8 cellular contexts compared by ENCODE assay signal in the genomic region with DNA sequence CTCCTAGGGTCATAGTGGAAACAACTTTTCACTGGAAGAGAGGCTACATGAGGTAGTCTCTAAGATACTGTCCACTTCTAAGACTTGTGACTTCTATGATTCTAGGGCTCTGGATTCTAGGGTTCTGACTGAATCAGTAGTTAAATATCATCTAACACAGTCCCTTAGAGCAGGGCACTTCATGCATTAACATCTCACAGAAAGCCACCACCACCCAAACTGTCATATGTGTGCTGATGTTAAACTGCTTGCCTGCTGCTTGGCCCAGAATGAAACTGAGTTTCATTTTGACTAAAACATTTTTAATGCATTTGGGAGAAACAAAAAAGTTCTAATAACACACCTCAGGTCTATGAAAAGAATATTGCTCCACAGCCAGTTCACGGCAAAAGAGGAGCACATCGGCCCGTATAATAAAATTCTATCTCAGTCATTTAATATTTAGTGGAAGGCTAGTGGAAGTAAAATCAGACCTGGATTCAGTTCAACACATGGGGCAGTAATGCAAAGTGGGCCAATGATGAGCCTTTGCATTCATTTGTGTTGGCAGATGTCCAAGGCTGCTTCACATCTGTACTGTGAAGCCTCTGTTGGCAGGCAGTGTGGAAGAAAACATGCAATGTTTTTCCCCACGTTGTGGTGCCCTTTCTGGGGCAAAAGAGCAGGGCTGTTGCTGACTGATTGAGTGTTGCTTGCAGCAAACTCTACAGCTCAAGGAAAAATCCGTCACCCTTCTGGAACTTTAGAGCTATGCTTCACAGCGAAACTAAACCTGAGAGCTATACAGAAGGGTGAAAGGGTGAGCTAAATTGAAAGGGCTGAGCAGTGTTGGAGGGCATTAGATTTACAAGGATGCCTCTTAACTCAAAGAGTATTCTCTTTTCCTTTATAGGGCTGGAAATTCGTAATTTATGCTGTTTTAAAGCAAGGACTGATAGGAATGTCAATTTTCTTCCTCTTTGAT. TPM values are rescaled to one million over a fixed set of nuclear protein-coding genes. Genes with fewer than 3 reads are reported as not detected.
DNase-seq lines count a peak whose midpoint lies in the region; ATAC-seq and TF ChIP-seq lines count a peak whose summit lies in the region.

No MANE protein-coding gene starts in this region.

- DNase-seq in adrenal gland = peak; percentile 62 to 85 (median 78)
- peak; percentile 4 for DNase-seq in non-pigmented ciliary epithelial cell (ENCODE audit: low read depth)
- DNase-seq in activated CD8-positive, alpha-beta memory T cell treated with anti-CD3 and anti-CD28 coated beads, Interleukin-2, amount 10 ng/mL, durations not matched to agents 7 days and 5 days = no peak
- no peak for DNase-seq in stimulated activated CD4-positive, alpha-beta T cell treated with anti-CD3 and anti-CD28 coated beads, Interleukin-15, amount 100 ng/mL, for 24 hours
- DNase-seq in stimulated activated CD4-positive, alpha-beta T cell treated with anti-CD3 and anti-CD28 coated beads, Interleukin-4, amount 100 ng/mL, for 24 hours = no peak

- ATAC-seq in GM21367 (IDR thresholded peaks at IDR 0.05; ENCODE audit: unreplicated experiment) = peak; percentile 70
- no peak for ATAC-seq in HG02885 (IDR thresholded peaks at IDR 0.05; ENCODE audit: poor library complexity, unreplicated experiment)
- ATAC-seq in activated CD8-positive, alpha-beta memory T cell treated with anti-CD3 and anti-CD28 coated beads, Interleukin-2, amount 10 ng/mL, durations not matched to agents 7 days and 5 days = no peak

- intact Hi-C loops in adrenal gland (cut with DNase I) = no loop called here

- H3K79me2 ChIP-seq in Loucy (ENCODE audit: insufficient read depth, low read length) = no peaks in the 10 kb centered on the region

- H2AFZ ChIP-seq in Loucy (ENCODE audit: low read length) = 0 out of 2 replicates have a peak overlapping the region, but pooled peaks have one; percentile 8

- H3K4me1 Mint-ChIP-seq in activated CD8-positive, alpha-beta memory T cell treated with anti-CD3 and anti-CD28 coated beads, Interleukin-2, amount 10 ng/mL, durations not matched to agents 7 days and 5 days = no peaks in the 10 kb centered on the region

- no peaks in the 10 kb centered on the region for H3K36me3 Mint-ChIP-seq in activated CD8-positive, alpha-beta memory T cell treated with anti-CD3 and anti-CD28 coated beads, Interleukin-2, amount 10 ng/mL, durations not matched to agents 7 days and 5 days

- WGBS in adrenal gland, 4 donors = 19 to 31% (median 28%) methylated on average over 7 of the region's 7 CpGs

- H3K27me3 ChIP-seq in Loucy (ENCODE audit: insufficient read depth, low read length, poor library complexity, severe bottlenecking) (no peaks in the 10 kb centered on the region), adrenal gland (peaks cover 3% of the 10 kb centered on the region)

- no peak overlapping the region for H3K9ac ChIP-seq in Loucy (ENCODE audit: low read depth, low read length, poor library complexity, severe bottlenecking)

- TF ChIP-seq POLR2A in adrenal gland (IDR thresholded peaks at IDR 0.05) = no peak

- H3K4me2 ChIP-seq in Loucy (ENCODE audit: low read depth, low read length, poor library complexity, severe bottlenecking) = no peak overlapping the region

- no peaks in the 10 kb centered on the region for H3K27me3 Mint-ChIP-seq in activated CD8-positive, alpha-beta memory T cell treated with anti-CD3 and anti-CD28 coated beads, Interleukin-2, amount 10 ng/mL, durations not matched to agents 7 days and 5 days

- H3K27ac ChIP-seq in adrenal gland = no peak overlapping the region

- H3K4me3 Mint-ChIP-seq in activated CD8-positive, alpha-beta memory T cell treated with anti-CD3 and anti-CD28 coated beads, Interleukin-2, amount 10 ng/mL, durations not matched to agents 7 days and 5 days = no peak overlapping the region

- H3K9me3 Mint-ChIP-seq in activated CD8-positive, alpha-beta memory T cell treated with anti-CD3 and anti-CD28 coated beads, Interleukin-2, amount 10 ng/mL, durations not matched to agents 7 days and 5 days (ENCODE audit: low read depth) = no peaks in the 10 kb centered on the region

- no peaks in the 10 kb centered on the region for H3K9me3 ChIP-seq in Loucy (ENCODE audit: insufficient read depth, low read depth, low read length)
- no peaks in the 10 kb centered on the region for H3K9me3 ChIP-seq in adrenal gland (replicated peaks in 1 of 3)

- no peak overlapping the region for H3K27ac Mint-ChIP-seq in activated CD8-positive, alpha-beta memory T cell treated with anti-CD3 and anti-CD28 coated beads, Interleukin-2, amount 10 ng/mL, durations not matched to agents 7 days and 5 days

- H3K4me1 ChIP-seq in Loucy (ENCODE audit: insufficient read depth, low read length, poor library complexity, severe bottlenecking) = no peaks in the 10 kb centered on the region
- H3K4me1 ChIP-seq in adrenal gland (replicated peaks in 1 of 2) = peaks cover 0 to 5% of the 10 kb centered on the region in 2 donors

- no peaks in the 10 kb centered on the region for H4K20me1 ChIP-seq in Loucy (ENCODE audit: insufficient read depth, low read length, poor library complexity, severe bottlenecking)

- H3F3A ChIP-seq in Loucy (ENCODE audit: low read depth) = no peaks in the 10 kb centered on the region

- no peaks in the 10 kb centered on the region for H3K36me3 ChIP-seq in Loucy (ENCODE audit: insufficient read depth, low read length)
- H3K36me3 ChIP-seq in adrenal gland (replicated peaks in 1 of 2) = no peaks in the 10 kb centered on the region

- no peak for TF ChIP-seq CTCF in Loucy (conservative IDR thresholded peaks at IDR 0.05; ENCODE audit: low read length)
- no peak for TF ChIP-seq CTCF in adrenal gland (IDR thresholded peaks at IDR 0.05)

- H3K4me3 ChIP-seq in Loucy (ENCODE audit: low read length, poor library complexity, severe bottlenecking) (no peak overlapping the region), adrenal gland (no peak overlapping the region)

- H3K9me2 ChIP-seq in Loucy (replicated peaks; ENCODE audit: low read depth, low read length) = no peaks in the 10 kb centered on the region

- CTCF ChIA-PET in activated CD8-positive, alpha-beta memory T cell treated with anti-CD3 and anti-CD28 coated beads, Interleukin-2, amount 10 ng/mL, durations not matched to agents 7 days and 5 days (lab: Charles Lee) = no interaction called here

RNA-seq across cellular contexts. Expression of a gene that starts 33.5 kb away (rescaled TPM):
- 10 to 100 TPM; 10.6 to 28.4 (median 15.2) TPM for total RNA-seq in adrenal gland
- polyA plus RNA-seq in adrenal gland = 10 to 100 TPM in 1 of 3 donors, 1 to 10 TPM in 2; 6.4 to 18.7 (median 8.3) TPM
- 10 to 100 TPM in 1 of 2 experiments, 1 to 10 TPM in 1; 9.5 to 24.4 TPM for total RNA-seq in activated CD8-positive, alpha-beta memory T cell treated with anti-CD3 and anti-CD28 coated beads, Interleukin-2, amount 10 ng/mL, durations not matched to agents 7 days and 5 days

Comparison
In these comparisons a context has a peak if more than half of its experiments do, and no peak if none do; other contexts are left out.
1. DNase-seq: peak in adrenal gland (7 of 7) and non-pigmented ciliary epithelial cell (single experiment); none in activated CD8-positive, alpha-beta memory T cell treated with anti-CD3 and anti-CD28 coated beads, Interleukin-2, amount 10 ng/mL, durations not matched to agents 7 days and 5 days (single experiment), stimulated activated CD4-positive, alpha-beta T cell treated with anti-CD3 and anti-CD28 coated beads, Interleukin-15, amount 100 ng/mL, for 24 hours (single experiment) and stimulated activated CD4-positive, alpha-beta T cell treated with anti-CD3 and anti-CD28 coated beads, Interleukin-4, amount 100 ng/mL, for 24 hours (single experiment).